14 cellular contexts compared by ENCODE assay signal in the genomic region with DNA sequence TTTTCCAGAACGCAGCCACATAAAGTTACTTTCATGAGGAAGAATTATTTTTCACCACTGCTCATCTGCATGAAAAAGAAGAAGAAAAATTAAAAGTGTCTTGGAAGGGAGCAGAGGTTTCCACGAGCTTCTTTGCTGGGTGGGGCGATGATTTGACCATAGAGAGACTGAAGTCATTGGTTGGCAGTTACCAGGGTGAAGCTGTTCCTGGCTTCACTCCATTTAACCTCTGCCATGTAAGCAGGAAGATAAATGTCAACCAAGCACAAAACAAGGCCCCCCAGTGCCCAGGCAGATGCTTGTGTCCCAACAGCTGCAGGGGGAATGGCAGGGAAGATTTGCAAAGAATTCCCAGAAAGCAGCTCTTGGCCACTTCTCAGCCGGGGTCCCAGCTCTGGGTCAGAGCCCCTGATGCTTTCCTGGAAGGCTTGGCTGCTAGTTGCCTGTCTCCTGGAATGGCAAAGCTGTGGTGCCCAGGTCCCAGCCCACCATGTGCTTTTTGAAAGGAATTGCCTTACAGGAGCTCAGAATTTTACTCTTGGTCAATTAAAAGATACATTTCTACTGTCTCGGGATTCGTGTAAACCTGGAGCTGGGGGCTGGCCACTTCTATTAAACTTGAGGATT.
A peak's percentile ranks its signal among the peaks of the same experiment; 100 is the strongest.
DNase-seq lines count a peak whose midpoint lies in the region; ATAC-seq and TF ChIP-seq lines count a peak whose summit lies in the region.
"Had no signal": no experiment of that assay in that cellular context is flagged by ENCODE, and none has a peak within 500 bp of the region (broad histone marks: within the 10 kb centered on the region; RNA-seq: fewer than 3 reads in every experiment).

No MANE protein-coding gene starts in this region.

- no peak overlapping the region for H3K14ac ChIP-seq in trophoblast cell (ENCODE audit: low read length)

- no peak overlapping the region for H3K23ac ChIP-seq in trophoblast cell (ENCODE audit: low read length)

- no peak overlapping the region for H3K18ac ChIP-seq in trophoblast cell (ENCODE audit: low read length)

- H2BK5ac ChIP-seq in trophoblast cell (ENCODE audit: low read depth, low read length, poor library complexity) = no peak overlapping the region

- no peaks in the 10 kb centered on the region for H3K79me2 ChIP-seq in trophoblast cell (ENCODE audit: control insufficient read depth, insufficient read depth, low read length, poor library complexity)

- no peak overlapping the region for H3K4me2 ChIP-seq in trophoblast cell (ENCODE audit: low read length)

- H4K12ac ChIP-seq in trophoblast cell (ENCODE audit: low read depth, low read length) = no peak overlapping the region

- no peak for DNase-seq in CD14-positive monocyte (ENCODE audit: low spot score)
- peak; percentile 47 to 56 for DNase-seq in SJCRH30
- no peak for DNase-seq in right atrium auricular region (ENCODE audit: low spot score)
- DNase-seq in trophoblast cell = no peak
- DNase-seq in activated naive CD4-positive, alpha-beta T cell treated with anti-CD3 and anti-CD28 coated beads, Interleukin-2, amount 10 ng/mL, durations not matched to agents 7 days and 5 days = no peak
- DNase-seq in NCI-H146 treated with DMSO at 0.1 percent for 48 hours (lab: John Stamatoyannopoulos, UW; ENCODE audit: unreplicated experiment) = no peak
- DNase-seq: activated CD8-positive, alpha-beta memory T cell treated with anti-CD3 and anti-CD28 coated beads, Interleukin-2, amount 10 ng/mL, durations not matched to agents 7 days and 5 days; NCI-H1694; NCI-H748 treated with DMSO at 0.1 percent for 48 hours had no signal

- no peaks in the 10 kb centered on the region for H3K9me3 Mint-ChIP-seq in CD14-positive monocyte
- no peaks in the 10 kb centered on the region for H3K9me3 Mint-ChIP-seq in activated naive CD4-positive, alpha-beta T cell treated with anti-CD3 and anti-CD28 coated beads, Interleukin-2, amount 10 ng/mL, durations not matched to agents 7 days and 5 days
- H3K9me3 Mint-ChIP-seq: activated naive CD4-positive, alpha-beta T cell treated with anti-CD3 and anti-CD28 coated beads, Interleukin-2, amount 50 U/mL, for 72 hours had no signal

- no peaks in the 10 kb centered on the region for H3K36me3 Mint-ChIP-seq in CD14-positive monocyte
- H3K36me3 Mint-ChIP-seq in activated naive CD4-positive, alpha-beta T cell treated with anti-CD3 and anti-CD28 coated beads, Interleukin-2, amount 10 ng/mL, durations not matched to agents 7 days and 5 days = no peaks in the 10 kb centered on the region
- H3K36me3 Mint-ChIP-seq: activated CD8-positive, alpha-beta memory T cell treated with anti-CD3 and anti-CD28 coated beads, Interleukin-2, amount 10 ng/mL, durations not matched to agents 7 days and 5 days; activated naive CD4-positive, alpha-beta T cell treated with anti-CD3 and anti-CD28 coated beads, Interleukin-2, amount 50 U/mL, for 72 hours had no signal

- peak overlapping the region; percentile 43 for H2BK12ac ChIP-seq in trophoblast cell (ENCODE audit: low read length)

- H3K4me3 Mint-ChIP-seq in CD14-positive monocyte = peak overlapping the region; percentile 43 to 88
- no peak overlapping the region for H3K4me3 Mint-ChIP-seq in activated naive CD4-positive, alpha-beta T cell treated with anti-CD3 and anti-CD28 coated beads, Interleukin-2, amount 10 ng/mL, durations not matched to agents 7 days and 5 days
- H3K4me3 Mint-ChIP-seq: activated CD8-positive, alpha-beta memory T cell treated with anti-CD3 and anti-CD28 coated beads, Interleukin-2, amount 10 ng/mL, durations not matched to agents 7 days and 5 days had no signal

- H3K27ac ChIP-seq in SJCRH30 (peak overlapping the region; percentile 24; the same call in 1 of the 2 replicates), right atrium auricular region (peak overlapping the region; percentile 26 to 70), trophoblast cell (ENCODE audit: low read depth, low read length) (no peak overlapping the region)
- H3K27ac ChIP-seq: SJSA1 had no signal

- no peak overlapping the region for H3K4ac ChIP-seq in trophoblast cell (ENCODE audit: low read depth, low read length)

- peaks cover 61% of the 10 kb centered on the region for H3K4me1 Mint-ChIP-seq in CD14-positive monocyte
- no peaks in the 10 kb centered on the region for H3K4me1 Mint-ChIP-seq in activated naive CD4-positive, alpha-beta T cell treated with anti-CD3 and anti-CD28 coated beads, Interleukin-2, amount 10 ng/mL, durations not matched to agents 7 days and 5 days
- H3K4me1 Mint-ChIP-seq: activated CD8-positive, alpha-beta memory T cell treated with anti-CD3 and anti-CD28 coated beads, Interleukin-2, amount 10 ng/mL, durations not matched to agents 7 days and 5 days had no signal

- no peak overlapping the region for H3K9ac ChIP-seq in trophoblast cell (ENCODE audit: low read length)

- peak overlapping the region; percentile 43 for H4K91ac ChIP-seq in trophoblast cell (ENCODE audit: low read depth, low read length)

- peak overlapping the region; percentile 27 for H2BK120ac ChIP-seq in trophoblast cell (ENCODE audit: insufficient read depth, low read length, poor library complexity)

- no peak overlapping the region for H2AFZ ChIP-seq in trophoblast cell (ENCODE audit: insufficient read depth, low read length, poor library complexity)

- H3K27ac Mint-ChIP-seq in CD14-positive monocyte = peak overlapping the region; percentile 81 to 95 (median 93)
- no peak overlapping the region for H3K27ac Mint-ChIP-seq in activated naive CD4-positive, alpha-beta T cell treated with anti-CD3 and anti-CD28 coated beads, Interleukin-2, amount 10 ng/mL, durations not matched to agents 7 days and 5 days
- H3K27ac Mint-ChIP-seq: activated CD8-positive, alpha-beta memory T cell treated with anti-CD3 and anti-CD28 coated beads, Interleukin-2, amount 10 ng/mL, durations not matched to agents 7 days and 5 days had no signal

- intact Hi-C loops in CD14-positive monocyte (cut with micrococcal nuclease) = no loop called here

- ATAC-seq in GM19395 (IDR thresholded peaks at IDR 0.05; ENCODE audit: unreplicated experiment) (no peak), HG02970 (IDR thresholded peaks at IDR 0.05; ENCODE audit: low FRiP score, unreplicated experiment) (no peak)
- ATAC-seq: activated CD8-positive, alpha-beta memory T cell treated with anti-CD3 and anti-CD28 coated beads, Interleukin-2, amount 10 ng/mL, durations not matched to agents 7 days and 5 days; activated naive CD4-positive, alpha-beta T cell treated with anti-CD3 and anti-CD28 coated beads, Interleukin-2, amount 50 U/mL, for 72 hours had no signal

- no peaks in the 10 kb centered on the region for H3K79me1 ChIP-seq in trophoblast cell (ENCODE audit: low read length)

- H3K4me3 ChIP-seq in SJCRH30 = no peak overlapping the region
- no peak overlapping the region for H3K4me3 ChIP-seq in right atrium auricular region
- no peak overlapping the region for H3K4me3 ChIP-seq in trophoblast cell (ENCODE audit: low read depth, low read length)
- H3K4me3 ChIP-seq: K562, SJSA1 had no signal

- no peaks in the 10 kb centered on the region; the same call in 1 of the 2 replicates for H3K9me3 ChIP-seq in SJCRH30 (replicated peaks)
- no peaks in the 10 kb centered on the region for H3K9me3 ChIP-seq in right atrium auricular region
- peaks cover 1% of the 10 kb centered on the region for H3K9me3 ChIP-seq in trophoblast cell (ENCODE audit: insufficient read depth, low read depth, low read length)
- H3K9me3 ChIP-seq: SJSA1 had no signal

- no CpG with 5 or more reads among the region's 6 CpGs for WGBS in trophoblast cell (ENCODE audit: extremely low coverage, insufficient coverage, insufficient read length)

- H2AK5ac ChIP-seq in trophoblast cell (ENCODE audit: low read length) = peak overlapping the region; percentile 68

- H3K4me1 ChIP-seq in SJCRH30 (peaks cover 34% of the 10 kb centered on the region), right atrium auricular region (peaks cover 0 to 6% of the 10 kb centered on the region in 2 donors), trophoblast cell (ENCODE audit: control insufficient read depth in 1 of 2, insufficient read depth in 2 of 2, low read length in 2 of 2) (peaks cover 0 to 2% of the 10 kb centered on the region in 2 experiments)
- H3K4me1 ChIP-seq: SJSA1 had no signal

- TF ChIP-seq CTCF in CD14-positive monocyte (IDR thresholded peaks at IDR 0.05) (no peak), right atrium auricular region (IDR thresholded peaks at IDR 0.05) (no peak)

- H3K27me3 ChIP-seq in SJCRH30 (no peaks in the 10 kb centered on the region), right atrium auricular region (no peaks in the 10 kb centered on the region), trophoblast cell (ENCODE audit: insufficient read depth, low read length) (no peaks in the 10 kb centered on the region)
- H3K27me3 ChIP-seq: SJSA1 had no signal

- peaks cover 0 to 2% (median 0%) of the 10 kb centered on the region in 3 donors for H3K27me3 Mint-ChIP-seq in CD14-positive monocyte (ENCODE audit: low read depth in 3 of 3)
- peaks cover 14% of the 10 kb centered on the region for H3K27me3 Mint-ChIP-seq in activated naive CD4-positive, alpha-beta T cell treated with anti-CD3 and anti-CD28 coated beads, Interleukin-2, amount 10 ng/mL, durations not matched to agents 7 days and 5 days

- CTCF ChIA-PET in activated naive CD4-positive, alpha-beta T cell treated with anti-CD3 and anti-CD28 coated beads, Interleukin-2, amount 10 ng/mL, durations not matched to agents 7 days and 5 days (lab: Charles Lee) = no interaction called here

- peak overlapping the region; percentile 64 for H4K8ac ChIP-seq in trophoblast cell (ENCODE audit: low read depth, low read length)

- no peaks in the 10 kb centered on the region for H3K36me3 ChIP-seq in SJCRH30
- no peaks in the 10 kb centered on the region for H3K36me3 ChIP-seq in right atrium auricular region
- H3K36me3 ChIP-seq in trophoblast cell (ENCODE audit: control insufficient read depth in 1 of 2, insufficient read depth in 2 of 2, low read length in 2 of 2) = no peaks in the 10 kb centered on the region
- H3K36me3 ChIP-seq: SJSA1 had no signal

Comparison
In these comparisons a context has a peak if more than half of its experiments do, and no peak if none do; other contexts are left out.
1. DNase-seq: peak in SJCRH30 (2 of 2); none in CD14-positive monocyte (single experiment), right atrium auricular region (single experiment), trophoblast cell (0 of 2), activated naive CD4-positive, alpha-beta T cell treated with anti-CD3 and anti-CD28 coated beads, Interleukin-2, amount 10 ng/mL, durations not matched to agents 7 days and 5 days (single experiment) and NCI-H146 treated with DMSO at 0.1 percent for 48 hours (single experiment).